In the genomic region with DNA sequence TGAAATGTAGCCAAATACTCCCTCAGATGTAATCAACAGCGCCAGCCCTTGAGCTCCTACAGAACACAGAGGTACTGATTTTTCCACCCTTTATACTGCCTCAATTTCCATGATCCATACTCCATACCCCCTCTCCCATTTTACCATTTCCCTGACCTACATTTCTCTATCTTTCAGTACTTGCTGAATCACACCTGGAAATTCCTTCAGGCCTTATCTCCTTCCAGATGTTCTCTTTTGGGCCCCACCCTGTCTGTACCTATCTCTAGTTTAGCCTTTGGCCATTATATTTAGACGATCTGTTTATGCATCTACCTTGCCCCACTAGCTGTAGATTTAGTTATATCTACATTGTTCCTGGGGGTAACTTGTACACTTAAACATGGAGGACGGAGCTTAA, we compare ENCODE assay signal across 1 cellular context.
TF ChIP-seq lines count a peak whose summit lies in the region.

No MANE protein-coding gene starts in this region.

TF ChIP-seq in K562, 482 proteins besides CTCF, POLR2A, EP300 and RAD21 (continued from another document):
- TF ChIP-seq, protein P1, sequence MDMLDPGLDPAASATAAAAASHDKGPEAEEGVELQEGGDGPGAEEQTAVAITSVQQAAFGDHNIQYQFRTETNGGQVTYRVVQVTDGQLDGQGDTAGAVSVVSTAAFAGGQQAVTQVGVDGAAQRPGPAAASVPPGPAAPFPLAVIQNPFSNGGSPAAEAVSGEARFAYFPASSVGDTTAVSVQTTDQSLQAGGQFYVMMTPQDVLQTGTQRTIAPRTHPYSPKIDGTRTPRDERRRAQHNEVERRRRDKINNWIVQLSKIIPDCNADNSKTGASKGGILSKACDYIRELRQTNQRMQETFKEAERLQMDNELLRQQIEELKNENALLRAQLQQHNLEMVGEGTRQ (CRISPR knock-in tag; IDR thresholded peaks at IDR 0.05): no peak
- TF ChIP-seq, protein P2, sequence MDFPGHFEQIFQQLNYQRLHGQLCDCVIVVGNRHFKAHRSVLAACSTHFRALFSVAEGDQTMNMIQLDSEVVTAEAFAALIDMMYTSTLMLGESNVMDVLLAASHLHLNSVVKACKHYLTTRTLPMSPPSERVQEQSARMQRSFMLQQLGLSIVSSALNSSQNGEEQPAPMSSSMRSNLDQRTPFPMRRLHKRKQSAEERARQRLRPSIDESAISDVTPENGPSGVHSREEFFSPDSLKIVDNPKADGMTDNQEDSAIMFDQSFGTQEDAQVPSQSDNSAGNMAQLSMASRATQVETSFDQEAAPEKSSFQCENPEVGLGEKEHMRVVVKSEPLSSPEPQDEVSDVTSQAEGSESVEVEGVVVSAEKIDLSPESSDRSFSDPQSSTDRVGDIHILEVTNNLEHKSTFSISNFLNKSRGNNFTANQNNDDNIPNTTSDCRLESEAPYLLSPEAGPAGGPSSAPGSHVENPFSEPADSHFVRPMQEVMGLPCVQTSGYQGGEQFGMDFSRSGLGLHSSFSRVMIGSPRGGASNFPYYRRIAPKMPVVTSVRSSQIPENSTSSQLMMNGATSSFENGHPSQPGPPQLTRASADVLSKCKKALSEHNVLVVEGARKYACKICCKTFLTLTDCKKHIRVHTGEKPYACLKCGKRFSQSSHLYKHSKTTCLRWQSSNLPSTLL (IDR thresholded peaks at IDR 0.05): no peak
- TF ChIP-seq LCOR (CRISPR knock-in tag; IDR thresholded peaks at IDR 0.05): no peak
- TF ChIP-seq FOXJ2 (tag; IDR thresholded peaks at IDR 0.05): 0 out of 2 replicates have a peak, but pooled peaks have one; percentile 31
- TF ChIP-seq SIRT6 (IDR thresholded peaks at IDR 0.05; ENCODE audit: low read depth, low read length): no peak
- no peak for TF ChIP-seq FUS (optimal IDR thresholded peaks at IDR 0.05; ENCODE audit: low read depth, low read length)
- no peak for TF ChIP-seq HIVEP1 (CRISPR knock-in tag; IDR thresholded peaks at IDR 0.05)
- TF ChIP-seq, protein P3, sequence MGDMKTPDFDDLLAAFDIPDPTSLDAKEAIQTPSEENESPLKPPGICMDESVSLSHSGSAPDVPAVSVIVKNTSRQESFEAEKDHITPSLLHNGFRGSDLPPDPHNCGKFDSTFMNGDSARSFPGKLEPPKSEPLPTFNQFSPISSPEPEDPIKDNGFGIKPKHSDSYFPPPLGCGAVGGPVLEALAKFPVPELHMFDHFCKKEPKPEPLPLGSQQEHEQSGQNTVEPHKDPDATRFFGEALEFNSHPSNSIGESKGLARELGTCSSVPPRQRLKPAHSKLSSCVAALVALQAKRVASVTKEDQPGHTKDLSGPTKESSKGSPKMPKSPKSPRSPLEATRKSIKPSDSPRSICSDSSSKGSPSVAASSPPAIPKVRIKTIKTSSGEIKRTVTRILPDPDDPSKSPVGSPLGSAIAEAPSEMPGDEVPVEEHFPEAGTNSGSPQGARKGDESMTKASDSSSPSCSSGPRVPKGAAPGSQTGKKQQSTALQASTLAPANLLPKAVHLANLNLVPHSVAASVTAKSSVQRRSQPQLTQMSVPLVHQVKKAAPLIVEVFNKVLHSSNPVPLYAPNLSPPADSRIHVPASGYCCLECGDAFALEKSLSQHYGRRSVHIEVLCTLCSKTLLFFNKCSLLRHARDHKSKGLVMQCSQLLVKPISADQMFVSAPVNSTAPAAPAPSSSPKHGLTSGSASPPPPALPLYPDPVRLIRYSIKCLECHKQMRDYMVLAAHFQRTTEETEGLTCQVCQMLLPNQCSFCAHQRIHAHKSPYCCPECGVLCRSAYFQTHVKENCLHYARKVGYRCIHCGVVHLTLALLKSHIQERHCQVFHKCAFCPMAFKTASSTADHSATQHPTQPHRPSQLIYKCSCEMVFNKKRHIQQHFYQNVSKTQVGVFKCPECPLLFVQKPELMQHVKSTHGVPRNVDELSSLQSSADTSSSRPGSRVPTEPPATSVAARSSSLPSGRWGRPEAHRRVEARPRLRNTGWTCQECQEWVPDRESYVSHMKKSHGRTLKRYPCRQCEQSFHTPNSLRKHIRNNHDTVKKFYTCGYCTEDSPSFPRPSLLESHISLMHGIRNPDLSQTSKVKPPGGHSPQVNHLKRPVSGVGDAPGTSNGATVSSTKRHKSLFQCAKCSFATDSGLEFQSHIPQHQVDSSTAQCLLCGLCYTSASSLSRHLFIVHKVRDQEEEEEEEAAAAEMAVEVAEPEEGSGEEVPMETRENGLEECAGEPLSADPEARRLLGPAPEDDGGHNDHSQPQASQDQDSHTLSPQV (IDR thresholded peaks at IDR 0.05): no peak
- no peak for TF ChIP-seq POLR2H (tag; IDR thresholded peaks at IDR 0.05; ENCODE audit: low read depth)
- no peak for TF ChIP-seq ZNF124 (CRISPR knock-in tag; IDR thresholded peaks at IDR 0.05)
- TF ChIP-seq C11orf30 (IDR thresholded peaks at IDR 0.05; ENCODE audit: low read depth): peak; percentile 75
- no peak for TF ChIP-seq YBX1 (IDR thresholded peaks at IDR 0.05)
- no peak for TF ChIP-seq ZNF3 (CRISPR knock-in tag; IDR thresholded peaks at IDR 0.05)
- no peak for TF ChIP-seq KHSRP (IDR thresholded peaks at IDR 0.05)
- no peak for TF ChIP-seq SIN3A (IDR thresholded peaks at IDR 0.05; ENCODE audit: borderline replicate concordance in 2 of 2, control insufficient read depth in 1 of 2, low read depth in 2 of 2, low read length in 2 of 2)
- no peak for TF ChIP-seq CHCHD3 (CRISPR knock-in tag; IDR thresholded peaks at IDR 0.05)
- TF ChIP-seq ZNF311 (CRISPR knock-in tag; IDR thresholded peaks at IDR 0.05): no peak
- TF ChIP-seq, protein P4, sequence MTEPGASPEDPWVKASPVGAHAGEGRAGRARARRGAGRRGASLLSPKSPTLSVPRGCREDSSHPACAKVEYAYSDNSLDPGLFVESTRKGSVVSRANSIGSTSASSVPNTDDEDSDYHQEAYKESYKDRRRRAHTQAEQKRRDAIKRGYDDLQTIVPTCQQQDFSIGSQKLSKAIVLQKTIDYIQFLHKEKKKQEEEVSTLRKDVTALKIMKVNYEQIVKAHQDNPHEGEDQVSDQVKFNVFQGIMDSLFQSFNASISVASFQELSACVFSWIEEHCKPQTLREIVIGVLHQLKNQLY (CRISPR knock-in tag; conservative IDR thresholded peaks at IDR 0.05): no peak
- no peak for TF ChIP-seq SRSF3 (IDR thresholded peaks at IDR 0.05; ENCODE audit: insufficient read depth, low read length)
- TF ChIP-seq, protein P5, sequence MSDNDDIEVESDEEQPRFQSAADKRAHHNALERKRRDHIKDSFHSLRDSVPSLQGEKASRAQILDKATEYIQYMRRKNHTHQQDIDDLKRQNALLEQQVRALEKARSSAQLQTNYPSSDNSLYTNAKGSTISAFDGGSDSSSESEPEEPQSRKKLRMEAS (CRISPR knock-in tag; IDR thresholded peaks at IDR 0.05): no peak
- TF ChIP-seq SMAD1 (IDR thresholded peaks at IDR 0.05; ENCODE audit: low read depth, low read length, partially characterized antibody): no peak
- TF ChIP-seq ILF3 (IDR thresholded peaks at IDR 0.05; ENCODE audit: borderline replicate concordance): no peak
- TF ChIP-seq ESRRA (IDR thresholded peaks at IDR 0.05; ENCODE audit: borderline replicate concordance, low read depth): no peak
- TF ChIP-seq SRSF1 (IDR thresholded peaks at IDR 0.05; ENCODE audit: low read depth, low read length): no peak
- no peak for TF ChIP-seq ZNF431 (CRISPR knock-in tag; IDR thresholded peaks at IDR 0.05)
- no peak for TF ChIP-seq ZNF282 (CRISPR knock-in tag; IDR thresholded peaks at IDR 0.05)
- no peak for TF ChIP-seq FOXK1 (CRISPR knock-in tag; IDR thresholded peaks at IDR 0.05; ENCODE audit: borderline replicate concordance)
- TF ChIP-seq ARID1B (IDR thresholded peaks at IDR 0.05): peak; percentile 90
- no peak for TF ChIP-seq TAF1 (IDR thresholded peaks at IDR 0.05; ENCODE audit: control insufficient read depth, extremely low read depth, insufficient read depth, low read length, severe bottlenecking)
- no peak for TF ChIP-seq POLR2B (IDR thresholded peaks at IDR 0.05; ENCODE audit: low read depth, partially characterized antibody)
- TF ChIP-seq NFXL1 (CRISPR knock-in tag; IDR thresholded peaks at IDR 0.05): no peak
- TF ChIP-seq GABPB2 (CRISPR knock-in tag; conservative IDR thresholded peaks at IDR 0.05): no peak
- no peak for TF ChIP-seq BRCA1 (IDR thresholded peaks at IDR 0.05)
- TF ChIP-seq BRCA1 (CRISPR knock-in tag; IDR thresholded peaks at IDR 0.05): no peak
- TF ChIP-seq TAL1 (IDR thresholded peaks at IDR 0.05): peak; percentile 85
- TF ChIP-seq, protein P6, sequence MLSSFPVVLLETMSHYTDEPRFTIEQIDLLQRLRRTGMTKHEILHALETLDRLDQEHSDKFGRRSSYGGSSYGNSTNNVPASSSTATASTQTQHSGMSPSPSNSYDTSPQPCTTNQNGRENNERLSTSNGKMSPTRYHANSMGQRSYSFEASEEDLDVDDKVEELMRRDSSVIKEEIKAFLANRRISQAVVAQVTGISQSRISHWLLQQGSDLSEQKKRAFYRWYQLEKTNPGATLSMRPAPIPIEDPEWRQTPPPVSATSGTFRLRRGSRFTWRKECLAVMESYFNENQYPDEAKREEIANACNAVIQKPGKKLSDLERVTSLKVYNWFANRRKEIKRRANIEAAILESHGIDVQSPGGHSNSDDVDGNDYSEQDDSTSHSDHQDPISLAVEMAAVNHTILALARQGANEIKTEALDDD (IDR thresholded peaks at IDR 0.05): peak; percentile 56; the same call in 1 of the 2 replicates
- TF ChIP-seq HDGF (IDR thresholded peaks at IDR 0.05): no peak
